17 cellular contexts compared by ENCODE assay signal in genomic region chr19:10868872-10869547, GRCh38. TPM values are rescaled to one million over a fixed set of nuclear protein-coding genes. Genes with fewer than 3 reads are reported as not detected.
DNase-seq lines count a peak whose midpoint lies in the region; ATAC-seq and TF ChIP-seq lines count a peak whose summit lies in the region.
"Had no signal": no experiment of that assay in that cellular context is flagged by ENCODE, and none has a peak within 500 bp of the region (broad histone marks: within the 10 kb centered on the region; RNA-seq: fewer than 3 reads in every experiment).

No MANE protein-coding gene starts in this region.

- no peak overlapping the region for H2BK12ac ChIP-seq in H9 (ENCODE audit: insufficient read length, low read depth, low read length)

- H3K9me3 Mint-ChIP-seq in CD14-positive monocyte (peaks cover 0 to 2% (median 0%) of the 10 kb centered on the region in 7 donors), H9 (no peaks in the 10 kb centered on the region), natural killer cell (no peaks in the 10 kb centered on the region)
- H3K9me3 Mint-ChIP-seq in activated T-helper 17 cell treated with anti-CD3 and anti-CD28 coated beads, Interleukin-2, amount 50 U/mL, for 72 hours: no peaks in the 10 kb centered on the region
- H3K9me3 Mint-ChIP-seq: stimulated activated naive CD8-positive, alpha-beta T cell treated with anti-CD3 and anti-CD28 coated beads, Interleukin-15, amount 100 ng/mL, for 72 hours had no signal

- DNase-seq in CD14-positive monocyte (ENCODE audit: low spot score) (no peak), H9 (no peak), natural killer cell (no peak), HT-29 (ENCODE audit: low spot score) (no peak), COLO668 (lab: John Stamatoyannopoulos, UW; ENCODE audit: unreplicated experiment) (no peak), NOMO-1 treated with dmso at 0.1 percent for 144 hours (lab: John Stamatoyannopoulos, UW; ENCODE audit: unreplicated experiment) (no peak), AML-193 (lab: John Stamatoyannopoulos, UW) (no peak)
- DNase-seq: activated CD4-positive, alpha-beta T cell treated with anti-CD3 and anti-CD28 coated beads for 4 hours; activated T-cell treated with anti-CD3 and anti-CD28 coated beads for 4 hours; cortex of kidney; MG63; NCI-H1436 treated with DMSO at 0.1 percent for 48 hours; NCI-H774 had no signal

- no peak overlapping the region; the same call in 1 of the 2 replicates for H3K14ac ChIP-seq in H9 (ENCODE audit: insufficient read depth, low read length)

- no peak overlapping the region for H2AK5ac ChIP-seq in H9 (ENCODE audit: insufficient read length, low read length)

- H4K20me1 ChIP-seq in H9 (ENCODE audit: control insufficient read depth, insufficient read depth, insufficient read length): no peaks in the 10 kb centered on the region

- H3K79me2 ChIP-seq in H9 (ENCODE audit: insufficient read depth, low read length): peaks cover 6% of the 10 kb centered on the region; the same call in 1 of the 2 replicates

- H2BK5ac ChIP-seq in H9 (ENCODE audit: insufficient read length, low read length): no peak overlapping the region

- H3K4me3 Mint-ChIP-seq in CD14-positive monocyte (no peak overlapping the region), H9 (no peak overlapping the region; a peak in 1 of 5 replicates), natural killer cell (peak overlapping the region; percentile 37)
- no peak overlapping the region for H3K4me3 Mint-ChIP-seq in activated T-helper 17 cell treated with anti-CD3 and anti-CD28 coated beads, Interleukin-2, amount 50 U/mL, for 72 hours

- intact Hi-C loops in CD14-positive monocyte (cut with micrococcal nuclease): loop anchor here in 1 of 2 donors (5.0 kb wide), 1 partner anchor 87 kb away; no protein-coding TSS in a partner anchor
- intact Hi-C loops in natural killer cell (cut with micrococcal nuclease): no loop called here

- no peaks in the 10 kb centered on the region for H3K9me3 ChIP-seq in H9 (ENCODE audit: control insufficient read depth, low read depth, low read length)
- H3K9me3 ChIP-seq: MG63, pancreas had no signal

- no peak overlapping the region for H4K91ac ChIP-seq in H9 (ENCODE audit: insufficient read length, low read depth, low read length)

- H3K36me3 Mint-ChIP-seq in CD14-positive monocyte (peaks cover 30 to 45% of the 10 kb centered on the region in 2 donors), H9 (ENCODE audit: insufficient read depth in 1 of 3, low read depth in 3 of 3) (peaks cover 1 to 7% (median 2%) of the 10 kb centered on the region in 3 experiments; a peak in 4 of 7 replicates), natural killer cell (no peaks in the 10 kb centered on the region)
- peaks cover 10% of the 10 kb centered on the region for H3K36me3 Mint-ChIP-seq in activated T-helper 17 cell treated with anti-CD3 and anti-CD28 coated beads, Interleukin-2, amount 50 U/mL, for 72 hours (ENCODE audit: low read depth)

- no peak overlapping the region for H3T11ph ChIP-seq in H9 (ENCODE audit: low read length)

- H3K79me1 ChIP-seq in H9 (ENCODE audit: insufficient read depth, low read depth, low read length, poor library complexity, severe bottlenecking): no peaks in the 10 kb centered on the region

- H4K5ac ChIP-seq in H9 (ENCODE audit: insufficient read length, low read depth, low read length): no peak overlapping the region

- H2BK20ac ChIP-seq in H9 (ENCODE audit: low read depth, low read length, poor library complexity, severe bottlenecking): no peak overlapping the region

- H3K23ac ChIP-seq in H9 (ENCODE audit: insufficient read length, low read depth, low read length): no peak overlapping the region

- no peak for ATAC-seq in activated T-helper 17 cell treated with anti-CD3 and anti-CD28 coated beads, Interleukin-2, amount 50 U/mL, for 72 hours (replicated peaks)
- no peak for ATAC-seq in natural killer cell
- ATAC-seq: pancreas; stimulated activated naive CD8-positive, alpha-beta T cell treated with anti-CD3 and anti-CD28 coated beads, Interleukin-15, amount 100 ng/mL, for 72 hours had no signal

- no peaks in the 10 kb centered on the region for H3K27me3 ChIP-seq in H9 (ENCODE audit: insufficient read depth, low read length)
- H3K27me3 ChIP-seq: MG63, pancreas had no signal

- no peak overlapping the region for H3K27ac ChIP-seq in H9 (ENCODE audit: insufficient read length, low read depth, low read length)

- no peak for TF ChIP-seq CTCF in CD14-positive monocyte (IDR thresholded peaks at IDR 0.05)
- no peak for TF ChIP-seq CTCF in H9 (conservative IDR thresholded peaks at IDR 0.05)
- no peak for TF ChIP-seq CTCF in natural killer cell (IDR thresholded peaks at IDR 0.05)

- H3K23me2 ChIP-seq in H9 (ENCODE audit: insufficient read length, low read depth, low read length, poor library complexity, severe bottlenecking): peaks cover 8% of the 10 kb centered on the region

- no peak overlapping the region for H2BK120ac ChIP-seq in H9 (ENCODE audit: low read depth, low read length, poor library complexity, severe bottlenecking)

- H3K4me2 ChIP-seq in H9 (ENCODE audit: insufficient read depth, insufficient read length, low read length): no peak overlapping the region

- H3K4me1 Mint-ChIP-seq in CD14-positive monocyte: peaks cover 46% of the 10 kb centered on the region
- peaks cover 18 to 30% of the 10 kb centered on the region in 2 experiments for H3K4me1 Mint-ChIP-seq in H9
- peaks cover 19% of the 10 kb centered on the region for H3K4me1 Mint-ChIP-seq in activated T-helper 17 cell treated with anti-CD3 and anti-CD28 coated beads, Interleukin-2, amount 50 U/mL, for 72 hours
- peaks cover 16 to 35% of the 10 kb centered on the region in 2 donors for H3K4me1 Mint-ChIP-seq in natural killer cell

- no peak overlapping the region for H3K4ac ChIP-seq in H9 (ENCODE audit: low read depth, low read length)

- no peak overlapping the region for H2AFZ ChIP-seq in H9 (ENCODE audit: low read length)

- no peak overlapping the region for H4K8ac ChIP-seq in H9 (replicated peaks; ENCODE audit: insufficient read length, low read depth, low read length)

- H3K9ac ChIP-seq in H9 (ENCODE audit: extremely low read depth, insufficient read length, low read length): no peak overlapping the region

- peaks cover 7 to 9% (median 7%) of the 10 kb centered on the region in 3 donors for H3K27me3 Mint-ChIP-seq in CD14-positive monocyte (ENCODE audit: low read depth in 3 of 3)
- H3K27me3 Mint-ChIP-seq in H9 (ENCODE audit: low read depth): no peaks in the 10 kb centered on the region
- no peaks in the 10 kb centered on the region for H3K27me3 Mint-ChIP-seq in activated T-helper 17 cell treated with anti-CD3 and anti-CD28 coated beads, Interleukin-2, amount 50 U/mL, for 72 hours
- H3K27me3 Mint-ChIP-seq in natural killer cell (ENCODE audit: low read depth in 2 of 2): no peaks in the 10 kb centered on the region
- H3K27me3 Mint-ChIP-seq: stimulated activated naive CD8-positive, alpha-beta T cell treated with anti-CD3 and anti-CD28 coated beads, Interleukin-15, amount 100 ng/mL, for 72 hours had no signal

- peaks cover 2% of the 10 kb centered on the region; the same call in 1 of the 2 replicates for H3K4me1 ChIP-seq in H9 (ENCODE audit: insufficient read depth, low read length)

- H3K27ac Mint-ChIP-seq in CD14-positive monocyte (peak overlapping the region in 4 of 7 donors; percentile 36 to 81 (median 66)), H9 (peak overlapping the region in 1 of 3 experiments; percentile 36; a peak in 1 of 7 replicates), natural killer cell (peak overlapping the region in 1 of 2 donors; percentile 7)
- peak overlapping the region; percentile 44 for H3K27ac Mint-ChIP-seq in activated T-helper 17 cell treated with anti-CD3 and anti-CD28 coated beads, Interleukin-2, amount 50 U/mL, for 72 hours
- H3K27ac Mint-ChIP-seq: stimulated activated naive CD8-positive, alpha-beta T cell treated with anti-CD3 and anti-CD28 coated beads, Interleukin-15, amount 100 ng/mL, for 72 hours had no signal

- H3K56ac ChIP-seq in H9 (ENCODE audit: insufficient read length, low read depth, low read length): no peak overlapping the region

- no peak overlapping the region for H2BK15ac ChIP-seq in H9 (ENCODE audit: low read depth, low read length)

- H3K18ac ChIP-seq in H9 (ENCODE audit: insufficient read length, low read depth, low read length): peak overlapping the region; percentile 60

- WGBS in H9 (ENCODE audit: extremely low coverage, insufficient read length, low lambda C conversion rate): no CpG with 5 or more reads among the region's 10 CpGs

RNA-seq across cellular contexts. Expression of gene CARM1, which starts 2.3 kb away (rescaled TPM):
- under 1 TPM; 0.17 to 0.29 TPM for polyA plus RNA-seq in CD14-positive monocyte
- total RNA-seq in H9 (2021) (111 and 113 TPM in 2 replicates), natural killer cell (10 to 100 TPM; 13.4 to 21.3 (median 19.8) TPM)
- total RNA-seq in activated T-helper 17 cell treated with anti-CD3 and anti-CD28 coated beads, Interleukin-2, amount 50 U/mL, for 72 hours: 10 to 100 TPM; 32.7 to 62.1 TPM
- total RNA-seq in HT-29 (2014; rRNA removed; shearing (Covaris generic)): 40.7 and 46.0 TPM in 2 replicates

RNA-seq across cellular contexts. Expression of gene C19orf38, which starts 20.8 kb away (rescaled TPM):
- polyA plus RNA-seq in CD14-positive monocyte: 100 to 1,000 TPM; 134 to 149 TPM
- total RNA-seq in H9 (2021) (0.20 TPM in 1 of 2 replicates, not detected in the other), natural killer cell (1 to 10 TPM; 2.9 to 9.9 (median 6.2) TPM)
- total RNA-seq in activated T-helper 17 cell treated with anti-CD3 and anti-CD28 coated beads, Interleukin-2, amount 50 U/mL, for 72 hours: 1 to 10 TPM in 1 of 2 donors, under 1 TPM in 1; 0.48 to 1.7 TPM
- total RNA-seq in HT-29 (2014; rRNA removed; shearing (Covaris generic)): 0.13 TPM in 1 of 2 replicates, not detected in the other
- total RNA-seq: H4 had no signal

RNA-seq across cellular contexts. Expression of gene TMED1, which starts 33.0 kb away (rescaled TPM):
- 10 to 100 TPM; 51.3 to 56.7 TPM for polyA plus RNA-seq in CD14-positive monocyte
- total RNA-seq in H9 (2021): 32.1 and 32.3 TPM in 2 replicates
- 10 to 100 TPM; 17.6 to 20.2 TPM for total RNA-seq in activated T-helper 17 cell treated with anti-CD3 and anti-CD28 coated beads, Interleukin-2, amount 50 U/mL, for 72 hours
- 10 to 100 TPM; 20.5 to 27.8 (median 27.4) TPM for total RNA-seq in natural killer cell
- 30.7 and 34.0 TPM in 2 replicates for total RNA-seq in HT-29 (2014; rRNA removed; shearing (Covaris generic))

RNA-seq across cellular contexts. Expression of gene YIPF2, which starts 59.4 kb away (rescaled TPM):
- 10 to 100 TPM; 12.3 to 15.5 TPM for polyA plus RNA-seq in CD14-positive monocyte
- total RNA-seq in H9 (2021) (58.2 and 60.2 TPM in 2 replicates), natural killer cell (10 to 100 TPM; 26.4 to 27.8 (median 27.2) TPM)
- 10 to 100 TPM; 28.4 to 29.6 TPM for total RNA-seq in activated T-helper 17 cell treated with anti-CD3 and anti-CD28 coated beads, Interleukin-2, amount 50 U/mL, for 72 hours
- 94.6 and 106 TPM in 2 replicates for total RNA-seq in HT-29 (2014; rRNA removed; shearing (Covaris generic))

RNA-seq across cellular contexts. Expression of gene TIMM29, which starts 59.6 kb away (rescaled TPM):
- polyA plus RNA-seq in CD14-positive monocyte: 10 to 100 TPM; 14.1 to 18.7 TPM
- total RNA-seq in H9 (2021): 23.4 and 26.8 TPM in 2 replicates
- 10 to 100 TPM; 20.7 to 21.4 TPM for total RNA-seq in activated T-helper 17 cell treated with anti-CD3 and anti-CD28 coated beads, Interleukin-2, amount 50 U/mL, for 72 hours
- total RNA-seq in natural killer cell: 10 to 100 TPM; 20.7 to 30.9 (median 24.1) TPM
- total RNA-seq in HT-29 (2014; rRNA removed; shearing (Covaris generic)): 34.1 and 37.6 TPM in 2 replicates
